Comparison of ENCODE assay signal across 8 cellular contexts in genomic region chr19:58519355-58520256, GRCh38.
DNase-seq lines count a peak whose midpoint lies in the region; ATAC-seq and FAIRE-seq lines count a peak whose summit lies in the region.

Gene ZBTB45, minus strand, starts transcription at chr19:58519810. Its CDS starts 2,137 bp downstream, at chr19:58517673.

- no peaks in the 10 kb centered on the region for H3K9me3 ChIP-seq in BLaER1

- ATAC-seq in HG03457 (IDR thresholded peaks at IDR 0.05; ENCODE audit: unreplicated experiment) = peak; percentile 49

- H3K9ac ChIP-seq in BLaER1 = peak within 1 kb of the TSS; percentile 93

- H3K4me1 ChIP-seq in BLaER1 = peaks cover 40% of the 10 kb centered on the region

- peak within 1 kb of the TSS; percentile 97 for H3K4me2 ChIP-seq in BLaER1

- peak; percentile 94 for FAIRE-seq in GM19239 (lab: Jason Lieb, UNC)

- peak; percentile 88 for DNase-seq in GM19239 (ENCODE audit: insufficient read length, low spot score)
- peak; percentile 96 to 98 for DNase-seq in NCI-H524 (lab: John Stamatoyannopoulos, UW)
- DNase-seq in activated CD4-positive, alpha-beta T cell treated with anti-CD3 and anti-CD28 coated beads for 4 hours = peak; percentile 81 to 83
- peak; percentile 80 to 89 for DNase-seq in stimulated activated CD4-positive, alpha-beta T cell treated with anti-CD3 and anti-CD28 coated beads, Interleukin-1b, Interleukin-23, amount 100 ng/mL, for 4 hours (ENCODE audit: low read depth in 2 of 2)

- H4K20me1 ChIP-seq in BLaER1 = peaks cover 28% of the 10 kb centered on the region

- H3K4me3 ChIP-seq in BLaER1 = peak within 1 kb of the TSS; percentile 86

- H3K27me3 ChIP-seq in BLaER1 (no peaks in the 10 kb centered on the region), layer of hippocampus (ENCODE audit: control insufficient read depth, insufficient read depth, low read length) (no peaks in the 10 kb centered on the region)

- H3K36me3 ChIP-seq in BLaER1 = peaks cover 23% of the 10 kb centered on the region

- peak within 1 kb of the TSS; percentile 96 for H3K27ac ChIP-seq in BLaER1
- H3K27ac ChIP-seq in cingulate gyrus (ENCODE audit: low read depth, low read length) = peak within 1 kb of the TSS; percentile 86
- peak within 1 kb of the TSS; percentile 96 for H3K27ac ChIP-seq in layer of hippocampus (ENCODE audit: low read depth, low read length)

Comparison
In these comparisons a context has a peak if more than half of its experiments do, and no peak if none do; other contexts are left out.
1. Peak in every context shown above with its lines: DNase-seq, ATAC-seq, H3K4me3 ChIP-seq and H3K27ac ChIP-seq.